ENCODE assay signal across 11 cellular contexts in genomic region chr7:96303686-96304443, GRCh38. TPM values are rescaled to one million over a fixed set of nuclear protein-coding genes. Genes with fewer than 3 reads are reported as not detected.
DNase-seq lines count a peak whose midpoint lies in the region; ATAC-seq, FAIRE-seq and TF ChIP-seq lines count a peak whose summit lies in the region.
"Had no signal": no experiment of that assay in that cellular context is flagged by ENCODE, and none has a peak within 500 bp of the region (broad histone marks: within the 10 kb centered on the region; RNA-seq: fewer than 3 reads in every experiment).

No MANE protein-coding gene starts in this region.

- TF ChIP-seq RAD21 in IMR-90 (IDR thresholded peaks at IDR 0.05; ENCODE audit: low read length) = no peak

- H2BK5ac ChIP-seq in IMR-90 (ENCODE audit: low read depth, low read length, poor library complexity, severe bottlenecking) = no peak overlapping the region

- peaks cover 27 to 58% (median 47%) of the 10 kb centered on the region in 3 donors for H3K4me1 Mint-ChIP-seq in CD8-positive, alpha-beta memory T cell

- no peak for TF ChIP-seq CTCF in IMR-90 (conservative IDR thresholded peaks at IDR 0.05; ENCODE audit: low read depth, low read length)
- TF ChIP-seq CTCF in mammary epithelial cell (conservative IDR thresholded peaks at IDR 0.05 in 1 of 2, IDR thresholded peaks at IDR 0.05 in 1 of 2; ENCODE audit: extremely low read depth in 1 of 2, insufficient read depth in 1 of 2, low read depth in 1 of 2, low read length in 2 of 2) = no peak
- TF ChIP-seq CTCF in pancreas (IDR thresholded peaks at IDR 0.05) = no peak
- no peak for TF ChIP-seq CTCF in kidney (IDR thresholded peaks at IDR 0.05; ENCODE audit: borderline replicate concordance, extremely low read depth, insufficient read depth)

- H2BK20ac ChIP-seq in IMR-90 (ENCODE audit: low read depth, low read length) = no peak overlapping the region

- no peak overlapping the region for H3K9ac ChIP-seq in IMR-90 (ENCODE audit: low read depth, low read length)
- H3K9ac ChIP-seq in mammary epithelial cell (ENCODE audit: insufficient read depth, low read length) = peak overlapping the region; percentile 31
- no peak overlapping the region for H3K9ac ChIP-seq in kidney (ENCODE audit: low read length in 2 of 2)

- H3K27ac ChIP-seq in IMR-90 (ENCODE audit: insufficient read depth, low read length) (peak overlapping the region; percentile 23; the same call in 1 of the 2 replicates), mammary epithelial cell (ENCODE audit: insufficient read depth, low read depth, low read length) (peak overlapping the region; percentile 85), pancreas (peak overlapping the region in 2 of 4 donors; percentile 38 to 39), kidney (ENCODE audit: low read depth in 2 of 2, low read length in 2 of 2) (no peak overlapping the region)
- H3K27ac ChIP-seq in CD8-positive, alpha-beta memory T cell (ENCODE audit: low read depth, low read length) = no peak overlapping the region
- H3K27ac ChIP-seq: gastrocnemius medialis, thoracic aorta had no signal

- peaks cover 79% of the 10 kb centered on the region for H3K79me2 ChIP-seq in mammary epithelial cell (ENCODE audit: insufficient read depth, low read length)

- no peak overlapping the region; the same call in 1 of the 2 replicates for H2AK5ac ChIP-seq in IMR-90 (ENCODE audit: low read depth, low read length)

- no peak overlapping the region for H2AK9ac ChIP-seq in IMR-90 (replicated peaks; ENCODE audit: low read depth, low read length, poor library complexity)

- DNase-seq in EH (ENCODE audit: low read depth) (peak; percentile 92), IMR-90 (peak; percentile 74), mammary epithelial cell (peak; percentile 95), pancreas (no peak), NCI-H2171 treated with DMSO at 0.1 percent for 48 hours (lab: John Stamatoyannopoulos, UW) (no peak), NCI-H2107 treated with DMSO at 0.1 percent for 48 hours (lab: John Stamatoyannopoulos, UW; ENCODE audit: unreplicated experiment) (no peak), kidney (no peak)
- DNase-seq in CD8-positive, alpha-beta memory T cell = no peak
- DNase-seq: gastrocnemius medialis, retina had no signal

- no peaks in the 10 kb centered on the region for H3K9me3 ChIP-seq in IMR-90 (ENCODE audit: control insufficient read depth, insufficient read depth, low read length)
- no peaks in the 10 kb centered on the region for H3K9me3 ChIP-seq in mammary epithelial cell (replicated peaks; ENCODE audit: insufficient read depth, low read length)
- no peaks in the 10 kb centered on the region for H3K9me3 ChIP-seq in pancreas
- no peaks in the 10 kb centered on the region for H3K9me3 ChIP-seq in CD8-positive, alpha-beta memory T cell (ENCODE audit: low read length)
- H3K9me3 ChIP-seq in kidney (ENCODE audit: control insufficient read depth in 1 of 2, low read length in 2 of 2) = no peaks in the 10 kb centered on the region
- H3K9me3 ChIP-seq: gastrocnemius medialis, thoracic aorta had no signal

- no peak overlapping the region for H3K56ac ChIP-seq in IMR-90 (ENCODE audit: extremely low read depth, insufficient read depth, low read length)

- ATAC-seq in IMR-90 (ENCODE audit: low read depth) (peak; percentile 64), pancreas (peak; percentile 12 to 39 (median 20))

- H4K8ac ChIP-seq in IMR-90 (ENCODE audit: low read depth in 2 of 2, low read length in 2 of 2) = no peak overlapping the region

- no peak for TF ChIP-seq POLR2A in IMR-90 (IDR thresholded peaks at IDR 0.05; ENCODE audit: low read depth, low read length)

- peak overlapping the region; percentile 19; the same call in 1 of the 2 replicates for H4K91ac ChIP-seq in IMR-90 (ENCODE audit: insufficient read depth, low read depth, low read length)

- peaks cover 25 to 34% of the 10 kb centered on the region in 2 experiments for H3K79me1 ChIP-seq in IMR-90 (ENCODE audit: low read depth in 1 of 2, low read length in 2 of 2)

- H2AFZ ChIP-seq in IMR-90 (replicated peaks; ENCODE audit: low read length, poor library complexity) (no peak overlapping the region), mammary epithelial cell (ENCODE audit: low read depth, low read length) (no peak overlapping the region)

- FAIRE-seq in pancreas (lab: Jason Lieb, UNC) (no peak), kidney (lab: Jason Lieb, UNC) (no peak)

- no peak overlapping the region for H4K5ac ChIP-seq in IMR-90 (ENCODE audit: low read depth, low read length)

- H3K4me3 ChIP-seq in IMR-90 (ENCODE audit: insufficient read depth, low read depth, low read length) (no peak overlapping the region), mammary epithelial cell (replicated peaks in 1 of 3; ENCODE audit: insufficient read depth in 1 of 3, low read depth in 2 of 3, low read length in 3 of 3) (no peak overlapping the region), pancreas (no peak overlapping the region), kidney (ENCODE audit: low read length in 2 of 2) (no peak overlapping the region)
- H3K4me3 ChIP-seq in CD8-positive, alpha-beta memory T cell (ENCODE audit: low read length) = no peak overlapping the region
- H3K4me3 ChIP-seq: gastrocnemius medialis, thoracic aorta had no signal

- intact Hi-C loops in IMR-90 (cut with micrococcal nuclease) = no loop called here
- intact Hi-C loops in mammary epithelial cell (cut with micrococcal nuclease) = no loop called here
- intact Hi-C loops in pancreas (cut with DNase I) = no loop called here
- intact Hi-C loops in kidney (cut with DNase I) = no loop called here

- H3K14ac ChIP-seq in IMR-90 (replicated peaks; ENCODE audit: low read depth, low read length) = no peak overlapping the region

- POLR2A ChIA-PET in IMR-90 (lab: Charles Lee; ENCODE audit: unreplicated experiment) = interaction anchor here (0.6 kb wide), 1 partner anchor 26 kb away, joined by 3 read pairs; no protein-coding TSS in a partner anchor
- POLR2A ChIA-PET in CD8-positive, alpha-beta memory T cell (lab: Charles Lee) = no interaction called here

- H3K18ac ChIP-seq in IMR-90 (ENCODE audit: low read depth, low read length) = no peak overlapping the region

- peak overlapping the region in 1 of 8 donors; percentile 86 for H3K27ac Mint-ChIP-seq in CD8-positive, alpha-beta memory T cell

- H3K23ac ChIP-seq in IMR-90 (ENCODE audit: low read depth, low read length) = no peak overlapping the region

- H3K4me2 ChIP-seq in IMR-90 (ENCODE audit: low read depth, low read length) (peak overlapping the region; percentile 60), mammary epithelial cell (ENCODE audit: insufficient read depth, low read depth, low read length) (peak overlapping the region; percentile 55)

- H3K4ac ChIP-seq in IMR-90 (ENCODE audit: low read depth, low read length) = peak overlapping the region; percentile 37; the same call in 1 of the 2 replicates

- peaks cover 0 to 11% (median 4%) of the 10 kb centered on the region in 3 donors for H3K36me3 Mint-ChIP-seq in CD8-positive, alpha-beta memory T cell

- no peaks in the 10 kb centered on the region for H3K36me3 ChIP-seq in IMR-90 (ENCODE audit: control insufficient read depth, insufficient read depth, low read length)
- H3K36me3 ChIP-seq in mammary epithelial cell (ENCODE audit: insufficient read depth, low read length) = no peaks in the 10 kb centered on the region
- H3K36me3 ChIP-seq in pancreas = no peaks in the 10 kb centered on the region
- H3K36me3 ChIP-seq in CD8-positive, alpha-beta memory T cell (ENCODE audit: insufficient read depth, low read length) = no peaks in the 10 kb centered on the region
- no peaks in the 10 kb centered on the region for H3K36me3 ChIP-seq in kidney (ENCODE audit: control insufficient read depth in 1 of 2, insufficient read depth in 2 of 2, low read length in 2 of 2)
- H3K36me3 ChIP-seq: gastrocnemius medialis, thoracic aorta had no signal

- H3K4me3 Mint-ChIP-seq in CD8-positive, alpha-beta memory T cell = no peak overlapping the region

- peaks cover 14% of the 10 kb centered on the region; the same call in 1 of the 2 replicates for H4K20me1 ChIP-seq in IMR-90 (ENCODE audit: insufficient read depth, low read length)
- no peaks in the 10 kb centered on the region for H4K20me1 ChIP-seq in mammary epithelial cell (ENCODE audit: insufficient read depth, low read length)

- H3K27me3 Mint-ChIP-seq in CD8-positive, alpha-beta memory T cell = no peaks in the 10 kb centered on the region

- in situ Hi-C loops in IMR-90 (cut with MboI; ENCODE audit: low sequenced_read_pairs) (no loop called here), mammary epithelial cell (cut with MboI; ENCODE audit: low sequenced_read_pairs in 2 of 2) (no loop called here)

- dilution Hi-C loops in IMR-90 (cut with HindIII; ENCODE audit: low sequenced_read_pairs, unreplicated experiment) = no loop called here
- dilution Hi-C loops in mammary epithelial cell (cut with HindIII; ENCODE audit: low sequenced_read_pairs) = no loop called here

- H3K9me1 ChIP-seq in IMR-90 (ENCODE audit: insufficient read depth, low read length) = peaks cover 6% of the 10 kb centered on the region

- peaks cover 11% of the 10 kb centered on the region for H3K4me1 ChIP-seq in IMR-90 (ENCODE audit: control insufficient read depth, insufficient read depth, low read length)
- peaks cover 36% of the 10 kb centered on the region for H3K4me1 ChIP-seq in mammary epithelial cell (ENCODE audit: insufficient read depth, low read length)
- peaks cover 0 to 34% (median 13%) of the 10 kb centered on the region in 3 donors for H3K4me1 ChIP-seq in pancreas
- H3K4me1 ChIP-seq in CD8-positive, alpha-beta memory T cell (ENCODE audit: insufficient read depth, low read length) = peaks cover 7% of the 10 kb centered on the region
- H3K4me1 ChIP-seq in kidney (ENCODE audit: control insufficient read depth in 1 of 2, insufficient read depth in 1 of 2, low read depth in 1 of 2, low read length in 2 of 2) = peaks cover 2 to 6% of the 10 kb centered on the region in 2 donors

- CTCF ChIA-PET in IMR-90 (lab: Yijun Ruan, JAX) = no interaction called here
- CTCF ChIA-PET in mammary epithelial cell (lab: Charles Lee; ENCODE audit: low non-redundant PET) = no interaction called here
- CTCF ChIA-PET in CD8-positive, alpha-beta memory T cell (lab: Charles Lee) = no interaction called here

- BruUV-seq in IMR-90 (replicated peaks; lab: Mats Ljungman, UMichigan) (no TSS peak), mammary epithelial cell (replicated peaks; lab: Mats Ljungman, UMichigan) (no TSS peak)

- H3K9me3 Mint-ChIP-seq in CD8-positive, alpha-beta memory T cell = no peaks in the 10 kb centered on the region

- no peak overlapping the region for H2BK15ac ChIP-seq in IMR-90 (ENCODE audit: low read depth, low read length)

- WGBS in IMR-90 (ENCODE audit: extremely low coverage in 2 of 2, insufficient read length in 1 of 2), 2 experiments = no CpG with 5 or more reads among the region's 5 CpGs
- 21% methylated on average over 5 of the region's 5 CpGs for WGBS in mammary epithelial cell (ENCODE audit: low coverage, missing lambda C conversion rate)
- WGBS in pancreas, 2 donors = 81 to 83% methylated on average over 5 of the region's 5 CpGs

- H3K27me3 ChIP-seq in IMR-90 (ENCODE audit: control insufficient read depth, insufficient read depth, low read length) (no peaks in the 10 kb centered on the region), mammary epithelial cell (ENCODE audit: insufficient read depth, low read length) (no peaks in the 10 kb centered on the region), pancreas (no peaks in the 10 kb centered on the region)
- no peaks in the 10 kb centered on the region for H3K27me3 ChIP-seq in CD8-positive, alpha-beta memory T cell (ENCODE audit: insufficient read depth, low read length, poor library complexity, severe bottlenecking)
- H3K27me3 ChIP-seq: gastrocnemius medialis had no signal

- H2BK120ac ChIP-seq in IMR-90 (ENCODE audit: low read depth, low read length) = no peak overlapping the region

RNA-seq across cellular contexts. Expression of gene SLC25A13, which starts 18.0 kb away (rescaled TPM):
- total RNA-seq in IMR-90 (2012; rRNA removed) (11.7 and 13.6 TPM in 2 replicates), mammary epithelial cell (10 to 100 TPM; 31.5 to 33.7 TPM), pancreas (10 to 100 TPM in 5 of 6 donors, 1 to 10 TPM in 1; 7.2 to 15.0 (median 11.3) TPM), kidney (32.1 TPM)
- polyA plus RNA-seq in IMR-90 (2012; rRNA removed) (5.6 and 7.4 TPM in 2 replicates), mammary epithelial cell (21.4 TPM), pancreas (10 to 100 TPM in 1 of 2 donors, 1 to 10 TPM in 1; 4.2 to 10.8 TPM), kidney (ENCODE audit: insufficient read depth, low read depth, low replicate concordance) (23.9 TPM)
- polyA plus RNA-seq in IMR-90 (2012; cell fraction: cytosol; rRNA removed) = 1.5 and 2.8 TPM in 2 replicates
- polyA plus RNA-seq in IMR-90 (2012; cell fraction: nucleus; rRNA removed; ENCODE audit: low replicate concordance) = 1.7 and 12.1 TPM in 2 replicates
- 42.7 TPM for polyA minus RNA-seq in mammary epithelial cell
- total RNA-seq in CD8-positive, alpha-beta memory T cell = 10 to 100 TPM; 10.8 to 13.8 TPM
- 9.7 TPM for polyA plus RNA-seq in CD8-positive, alpha-beta memory T cell

Comparison
In these comparisons a context has a peak if more than half of its experiments do, and no peak if none do; other contexts are left out.
1. DNase-seq: peak in EH (single experiment), IMR-90 (single experiment) and mammary epithelial cell (single experiment); none in pancreas (0 of 6), NCI-H2171 treated with DMSO at 0.1 percent for 48 hours (single experiment), NCI-H2107 treated with DMSO at 0.1 percent for 48 hours (single experiment), CD8-positive, alpha-beta memory T cell (0 of 5) and kidney (single experiment).
2. H3K27ac ChIP-seq: peak in IMR-90 (single experiment) and mammary epithelial cell (single experiment); none in CD8-positive, alpha-beta memory T cell (single experiment) and kidney (0 of 2).